ENCODE assay signal across 23 cellular contexts in genomic region chr3:39097716-39098472, GRCh38. TPM values are rescaled to one million over a fixed set of nuclear protein-coding genes. Genes with fewer than 3 reads are reported as not detected.
A peak's percentile ranks its signal among the peaks of the same experiment; 100 is the strongest.
DNase-seq lines count a peak whose midpoint lies in the region; ATAC-seq, FAIRE-seq and TF ChIP-seq lines count a peak whose summit lies in the region.
"Had no signal": no experiment of that assay in that cellular context is flagged by ENCODE, and none has a peak within 500 bp of the region (broad histone marks: within the 10 kb centered on the region; RNA-seq: fewer than 3 reads in every experiment).

No MANE protein-coding gene starts in this region.

- H3K4me1 Mint-ChIP-seq in natural killer cell, result peaks cover 0 to 19% of the 10 kb centered on the region in 2 donors

- no peaks in the 10 kb centered on the region for H3K27me3 Mint-ChIP-seq in natural killer cell (ENCODE audit: low read depth in 2 of 2)
- H3K27me3 Mint-ChIP-seq: CD4-positive, alpha-beta memory T cell; effector memory CD8-positive, alpha-beta T cell; T-cell had no signal

- no peak overlapping the region for H3K4me3 Mint-ChIP-seq in natural killer cell
- H3K4me3 Mint-ChIP-seq: activated T-helper 1 cell treated with anti-CD3 and anti-CD28 coated beads, Interleukin-12 subunit alpha, Interleukin-12 subunit beta, Interleukin-2, Interleukin-4 antibody, amounts not matched to agents 30 ng/mL and 10 ng/mL and 1 ng/mL, durations not matched to agents 14 hours and 24 hours and 36 hours; CD4-positive, alpha-beta memory T cell; effector memory CD8-positive, alpha-beta T cell; T-cell had no signal

- H3K27me3 ChIP-seq in heart left ventricle (no peaks in the 10 kb centered on the region), left ventricle myocardium inferior (ENCODE audit: low read depth) (no peaks in the 10 kb centered on the region), K562 (ENCODE audit: control insufficient read depth in 2 of 2, insufficient read depth in 2 of 2, low read length in 2 of 2) (no peaks in the 10 kb centered on the region)
- H3K27me3 ChIP-seq: adrenal gland, sigmoid colon, uterus had no signal

- TF ChIP-seq CTCF in heart left ventricle (IDR thresholded peaks at IDR 0.05), result no peak
- TF ChIP-seq CTCF in left ventricle myocardium inferior (IDR thresholded peaks at IDR 0.05; ENCODE audit: borderline replicate concordance), result no peak
- TF ChIP-seq CTCF in K562 (IDR thresholded peaks at IDR 0.05 in 2 of 3, conservative IDR thresholded peaks at IDR 0.05 in 1 of 3; ENCODE audit: insufficient read depth in 2 of 3, low read depth in 1 of 3, low read length in 3 of 3), result no peak
- no peak for TF ChIP-seq CTCF in natural killer cell (IDR thresholded peaks at IDR 0.05)

- CTCF ChIA-PET in K562 (lab: Yijun Ruan, JAX; ENCODE audit: low intra/inter-chr PET ratio), result interaction anchor here (0.7 kb wide), 1 partner anchor 9 kb away, joined by 3 read pairs; no protein-coding TSS in a partner anchor

- TF ChIP-seq RAD21 in K562 (CRISPR knock-in tag; conservative IDR thresholded peaks at IDR 0.05 in 1 of 2, IDR thresholded peaks at IDR 0.05 in 1 of 2), result no peak

- no peaks in the 10 kb centered on the region for H3K9me3 Mint-ChIP-seq in natural killer cell
- H3K9me3 Mint-ChIP-seq: activated T-helper 1 cell treated with anti-CD3 and anti-CD28 coated beads, Interleukin-12 subunit alpha, Interleukin-12 subunit beta, Interleukin-2, Interleukin-4 antibody, amounts not matched to agents 30 ng/mL and 10 ng/mL and 1 ng/mL, durations not matched to agents 14 hours and 24 hours and 36 hours; CD4-positive, alpha-beta memory T cell; effector memory CD8-positive, alpha-beta T cell; T-cell had no signal

- DNase-seq in heart left ventricle (no peak), left ventricle myocardium inferior (no peak), K562 (ENCODE audit: extremely low read depth in 1 of 4, low spot score in 3 of 4) (no peak), natural killer cell (no peak), ureter (ENCODE audit: low spot score) (peak; percentile 35), NCI-H2107 (lab: John Stamatoyannopoulos, UW) (no peak), GM12892 (ENCODE audit: insufficient read length) (no peak)
- DNase-seq: ACHN; CD4-positive, alpha-beta memory T cell; DMS79; effector memory CD8-positive, alpha-beta T cell; lower lobe of right lung; NCI-H1417; NCI-H526; sigmoid colon; stimulated activated naive CD4-positive, alpha-beta T cell treated with Interleukin-2 at 50 U/mL for 16 hours; T-cell; uterus had no signal

- intact Hi-C loops in heart left ventricle (cut with DNase I), result no loop called here
- intact Hi-C loops in left ventricle myocardium inferior (cut with micrococcal nuclease), result no loop called here
- intact Hi-C loops in K562 (cut with micrococcal nuclease), result no loop called here
- intact Hi-C loops in natural killer cell (cut with micrococcal nuclease), result no loop called here

- TF ChIP-seq POLR2A in heart left ventricle (IDR thresholded peaks at IDR 0.05), result no peak
- peak; percentile 37; the same call in 1 of the 2 replicates for TF ChIP-seq POLR2A in K562 (conservative IDR thresholded peaks at IDR 0.05)
- TF ChIP-seq POLR2A in GM12892 (IDR thresholded peaks at IDR 0.05; ENCODE audit: low read depth, low read length), result no peak

- H3K9ac ChIP-seq in K562 (ENCODE audit: insufficient read depth in 1 of 2, low read depth in 2 of 2, low read length in 2 of 2), result peak overlapping the region in 1 of 2 experiments; percentile 1; a peak in 1 of 4 replicates
- H3K9ac ChIP-seq: parathyroid adenoma had no signal

- H4K20me1 ChIP-seq in K562 (replicated peaks; ENCODE audit: control insufficient read depth, insufficient read depth, low read length), result peaks cover 14% of the 10 kb centered on the region

- H3K4me1 ChIP-seq in heart left ventricle (peaks cover 0 to 25% (median 15%) of the 10 kb centered on the region in 12 donors), left ventricle myocardium inferior (peaks cover 52% of the 10 kb centered on the region), K562 (replicated peaks in 1 of 2; ENCODE audit: control insufficient read depth in 2 of 2, insufficient read depth in 2 of 2, low read length in 2 of 2) (peaks cover 0 to 6% of the 10 kb centered on the region in 2 experiments; a peak in 1 of 5 replicates)
- H3K4me1 ChIP-seq: adrenal gland, HAP-1, parathyroid adenoma, uterus had no signal

- H3K79me2 ChIP-seq in K562 (ENCODE audit: control insufficient read depth, insufficient read depth, low read length), result peaks cover 9% of the 10 kb centered on the region; the same call in 1 of the 3 replicates
- H3K79me2 ChIP-seq: parathyroid adenoma had no signal

- no peak overlapping the region for H3K27ac Mint-ChIP-seq in natural killer cell
- H3K27ac Mint-ChIP-seq: activated T-helper 1 cell treated with anti-CD3 and anti-CD28 coated beads, Interleukin-12 subunit alpha, Interleukin-12 subunit beta, Interleukin-2, Interleukin-4 antibody, amounts not matched to agents 30 ng/mL and 10 ng/mL and 1 ng/mL, durations not matched to agents 14 hours and 24 hours and 36 hours had no signal

- H3K9me1 ChIP-seq in K562 (ENCODE audit: control insufficient read depth, insufficient read depth, low read length), result peaks cover 4% of the 10 kb centered on the region

- WGBS in heart left ventricle, 4 donors, result 71 to 84% (median 81%) methylated on average over 5 to 8 of the region's 8 CpGs
- 89% methylated on average over 8 of the region's 8 CpGs for WGBS in K562 (ENCODE audit: insufficient coverage, low coverage, missing lambda C conversion rate)

- H3K9me3 ChIP-seq in heart left ventricle (no peaks in the 10 kb centered on the region), left ventricle myocardium inferior (replicated peaks) (no peaks in the 10 kb centered on the region), K562 (replicated peaks; ENCODE audit: control insufficient read depth, insufficient read depth, low read depth, low read length) (no peaks in the 10 kb centered on the region)
- H3K9me3 ChIP-seq: adrenal gland, HAP-1, lower lobe of right lung, sigmoid colon, uterus had no signal

- POLR2A ChIA-PET in K562 (lab: Yijun Ruan, JAX), result interaction anchor here (0.7 to 1.6 kb wide), 3 partner anchors 9 to 19 kb away, joined by 3 to 5 read pairs (median 3); no protein-coding TSS in a partner anchor

- H3K36me3 ChIP-seq in heart left ventricle (peaks cover 0 to 88% (median 81%) of the 10 kb centered on the region in 9 donors), left ventricle myocardium inferior (peaks cover 82% of the 10 kb centered on the region), K562 (ENCODE audit: control insufficient read depth, insufficient read depth, low read length) (peaks cover 98% of the 10 kb centered on the region)
- H3K36me3 ChIP-seq: uterus had no signal

- no peak for TF ChIP-seq EP300 in K562 (IDR thresholded peaks at IDR 0.05; ENCODE audit: low read length)

- FAIRE-seq in K562 (lab: Jason Lieb, UNC) (no peak), GM12892 (lab: Jason Lieb, UNC) (no peak)

- H3K4me3 ChIP-seq in heart left ventricle (no peak overlapping the region), left ventricle myocardium inferior (no peak overlapping the region), K562 (no peak overlapping the region)
- H3K4me3 ChIP-seq: adrenal gland, HAP-1, lower lobe of right lung, sigmoid colon, uterus had no signal

- in situ Hi-C loops in K562 (cut with MboI), result no loop called here

- ATAC-seq in heart left ventricle (peak in 3 of 4 donors; percentile 15 to 36 (median 35)), K562 (no peak), natural killer cell (peak in 2 of 3 donors; percentile 3 to 12), HG02840 (IDR thresholded peaks at IDR 0.05; ENCODE audit: low FRiP score, unreplicated experiment) (no peak)
- ATAC-seq: effector memory CD8-positive, alpha-beta T cell; lower lobe of right lung; T-cell had no signal

- no TSS peak for BruUV-seq in K562 (replicated peaks; lab: Mats Ljungman, UMichigan)

- H2AFZ ChIP-seq in K562 (ENCODE audit: low read depth, low read length), result no peak overlapping the region
- H2AFZ ChIP-seq: parathyroid adenoma had no signal

- H3K36me3 Mint-ChIP-seq in natural killer cell, result peaks cover 16% of the 10 kb centered on the region

- H3K27ac ChIP-seq in heart left ventricle, result no peak overlapping the region
- H3K27ac ChIP-seq in left ventricle myocardium inferior (replicated peaks), result no peak overlapping the region
- no peak overlapping the region for H3K27ac ChIP-seq in K562 (ENCODE audit: extremely low read depth, low read depth, low read length)
- H3K27ac ChIP-seq: lower lobe of right lung, parathyroid adenoma had no signal

- no peak overlapping the region for H3K4me2 ChIP-seq in K562 (ENCODE audit: insufficient read depth, low read length)

RNA-seq across cellular contexts. Expression of gene GORASP1, which starts 9.5 kb away (rescaled TPM):
- total RNA-seq in heart left ventricle, result 10 to 100 TPM; 35.3 to 52.5 (median 42.3) TPM
- polyA plus RNA-seq in heart left ventricle, result 10 to 100 TPM; 19.9 to 43.3 TPM
- total RNA-seq in left ventricle myocardium inferior, result 54.0 TPM
- total RNA-seq in K562 (2011; cell fraction: chromatin; rRNA removed; ENCODE audit: low replicate concordance), result 170 and 347 TPM in 2 replicates
- 220 and 236 TPM in 2 replicates for total RNA-seq in K562 (2011; cell fraction: nucleolus; rRNA removed)
- 186 and 187 TPM in 2 replicates for total RNA-seq in K562 (2011; cell fraction: nucleoplasm; rRNA removed)
- total RNA-seq in K562 (2014; rRNA removed), result 67.6 and 83.5 TPM in 2 replicates
- 39.7 and 46.8 TPM in 2 replicates for total RNA-seq in K562 (2014; rRNA removed; fragmentation: Illumina TruSeq; extraction: Trizol)
- total RNA-seq in K562 (2015; rRNA removed; fragmentation: Illumina TruSeq; extraction: Trizol), result 65.3 and 67.6 TPM in 2 replicates
- 80.7 and 81.2 TPM in 2 replicates for total RNA-seq in K562 (2021)
- 87.9 and 116 TPM in 2 replicates for polyA plus RNA-seq in K562 (2011; rRNA removed)
- polyA plus RNA-seq in K562 (2011; cell fraction: cytosol; rRNA removed), result 88.5 and 108 TPM in 2 replicates
- 454 and 537 TPM in 2 replicates for polyA plus RNA-seq in K562 (2011; cell fraction: nucleus; rRNA removed)
- 72.8 and 104 TPM in 2 replicates for polyA plus RNA-seq in K562 (2012)
- polyA plus RNA-seq in K562 (2014; fragmentation: Illumina TruSeq; extraction: Trizol), result 71.3 and 81.3 TPM in 2 replicates
- 10 to 100 TPM in 1 of 2 experiments, 1 to 10 TPM in 1; 8.4 to 14.0 TPM for polyA plus RNA-seq in K562 (2014; fragmentation: Nextera tagmentation; extraction: Ambion mirVana)
- 75.3 and 82.3 TPM in 2 replicates for polyA plus RNA-seq in K562 (2014; rRNA removed)
- polyA minus RNA-seq in K562 (2011; rRNA and poly(A)+ RNA removed), result 48.5 and 49.2 TPM in 2 replicates
- 42.4 and 49.5 TPM in 2 replicates for polyA minus RNA-seq in K562 (2011; cell fraction: cytosol; rRNA and poly(A)+ RNA removed)
- polyA minus RNA-seq in K562 (2011; cell fraction: nucleus; rRNA and poly(A)+ RNA removed), result 120 and 149 TPM in 2 replicates
- 10 to 100 TPM; 20.2 to 21.3 (median 20.8) TPM for total RNA-seq in natural killer cell
- 92.2 TPM for total RNA-seq in ureter
- polyA plus RNA-seq in GM12892 (2012; ENCODE audit: missing spikeins), result 24.0 TPM

RNA-seq across cellular contexts. Expression of gene TTC21A, which starts 9.6 kb away (rescaled TPM):
- total RNA-seq in heart left ventricle (1 to 10 TPM in 7 of 9 donors, under 1 TPM in 2; 0.83 to 4.8 (median 2.0) TPM), left ventricle myocardium inferior (2.1 TPM), K562 (2014; rRNA removed) (0.36 and 0.37 TPM in 2 replicates), K562 (2014; rRNA removed; fragmentation: Illumina TruSeq; extraction: Trizol) (0.32 and 0.47 TPM in 2 replicates), K562 (2015; rRNA removed; fragmentation: Illumina TruSeq; extraction: Trizol) (0.83 and 1.2 TPM in 2 replicates), K562 (2021) (1.4 and 1.7 TPM in 2 replicates), natural killer cell (1 to 10 TPM; 2.1 to 3.9 (median 2.4) TPM), ureter (19.7 TPM)
- polyA plus RNA-seq in heart left ventricle (1 to 10 TPM in 1 of 2 donors, under 1 TPM in 1; 0.72 to 1.9 TPM), K562 (2011; rRNA removed) (0.84 and 1.1 TPM in 2 replicates), K562 (2014; fragmentation: Illumina TruSeq; extraction: Trizol) (0.70 and 0.94 TPM in 2 replicates), K562 (2014; fragmentation: Nextera tagmentation; extraction: Ambion mirVana) (under 1 TPM; 0.22 to 0.35 TPM), K562 (2014; rRNA removed) (0.93 and 1.4 TPM in 2 replicates)
- total RNA-seq in K562 (2011; cell fraction: chromatin; rRNA removed; ENCODE audit: low replicate concordance), result 7.6 and 12.4 TPM in 2 replicates
- 5.8 and 6.7 TPM in 2 replicates for total RNA-seq in K562 (2011; cell fraction: nucleolus; rRNA removed)
- 5.1 and 8.2 TPM in 2 replicates for total RNA-seq in K562 (2011; cell fraction: nucleoplasm; rRNA removed)
- polyA plus RNA-seq in K562 (2011; cell fraction: cytosol; rRNA removed), result 0.66 and 1.1 TPM in 2 replicates
- polyA plus RNA-seq in K562 (2011; cell fraction: nucleus; rRNA removed), result 5.1 and 6.7 TPM in 2 replicates
- polyA plus RNA-seq in K562 (2012), result 1.3 and 2.7 TPM in 2 replicates
- 1.3 and 2.1 TPM in 2 replicates for polyA minus RNA-seq in K562 (2011; rRNA and poly(A)+ RNA removed)
- 0.67 TPM in 1 of 2 replicates, not detected in the other for polyA minus RNA-seq in K562 (2011; cell fraction: cytosol; rRNA and poly(A)+ RNA removed)
- 3.5 and 4.1 TPM in 2 replicates for polyA minus RNA-seq in K562 (2011; cell fraction: nucleus; rRNA and poly(A)+ RNA removed)
- polyA plus RNA-seq in GM12892 (2012; ENCODE audit: missing spikeins), result 3.8 TPM

RNA-seq across cellular contexts. Expression of gene WDR48, which starts 46.1 kb away (rescaled TPM):
- total RNA-seq in heart left ventricle (10 to 100 TPM; 17.9 to 35.4 (median 23.6) TPM), left ventricle myocardium inferior (33.6 TPM), K562 (2014; rRNA removed) (22.1 and 26.6 TPM in 2 replicates), K562 (2014; rRNA removed; fragmentation: Illumina TruSeq; extraction: Trizol) (48.0 and 58.8 TPM in 2 replicates), K562 (2015; rRNA removed; fragmentation: Illumina TruSeq; extraction: Trizol) (34.4 and 38.1 TPM in 2 replicates), K562 (2021) (45.7 and 48.5 TPM in 2 replicates), natural killer cell (100 to 1,000 TPM in 1 of 3 donors, 10 to 100 TPM in 2; 89.1 to 101 (median 91.5) TPM), ureter (58.4 TPM)
- polyA plus RNA-seq in heart left ventricle (10 to 100 TPM in 1 of 2 donors, 1 to 10 TPM in 1; 8.0 to 13.6 TPM), K562 (2011; rRNA removed) (51.8 and 70.6 TPM in 2 replicates), K562 (2014; fragmentation: Illumina TruSeq; extraction: Trizol) (44.1 and 49.9 TPM in 2 replicates), K562 (2014; fragmentation: Nextera tagmentation; extraction: Ambion mirVana) (10 to 100 TPM; 27.0 to 49.2 TPM), K562 (2014; rRNA removed) (31.1 and 31.2 TPM in 2 replicates)
- 31.6 and 76.0 TPM in 2 replicates for total RNA-seq in K562 (2011; cell fraction: chromatin; rRNA removed; ENCODE audit: low replicate concordance)
- 13.0 and 16.8 TPM in 2 replicates for total RNA-seq in K562 (2011; cell fraction: nucleolus; rRNA removed)
- total RNA-seq in K562 (2011; cell fraction: nucleoplasm; rRNA removed), result 28.7 and 37.4 TPM in 2 replicates
- 14.0 and 23.7 TPM in 2 replicates for polyA plus RNA-seq in K562 (2011; cell fraction: cytosol; rRNA removed)
- polyA plus RNA-seq in K562 (2011; cell fraction: nucleus; rRNA removed), result 35.7 and 44.4 TPM in 2 replicates
- 34.3 and 41.0 TPM in 2 replicates for polyA plus RNA-seq in K562 (2012)
- 113 and 118 TPM in 2 replicates for polyA minus RNA-seq in K562 (2011; rRNA and poly(A)+ RNA removed)
- polyA minus RNA-seq in K562 (2011; cell fraction: cytosol; rRNA and poly(A)+ RNA removed), result 20.6 and 39.8 TPM in 2 replicates
- polyA minus RNA-seq in K562 (2011; cell fraction: nucleus; rRNA and poly(A)+ RNA removed), result 30.3 and 38.9 TPM in 2 replicates
- 19.4 TPM for polyA plus RNA-seq in GM12892 (2012; ENCODE audit: missing spikeins)

RNA-seq across cellular contexts. Expression of gene SCN11A, which starts 46.1 kb away (rescaled TPM):
- total RNA-seq in heart left ventricle (under 1 TPM in 6 of 9 donors, not detected in 3; 0.05 to 0.13 (median 0.09) TPM), left ventricle myocardium inferior (0.05 TPM), K562 (2014; rRNA removed) (0.05 TPM in 1 of 2 replicates, not detected in the other), K562 (2014; rRNA removed; fragmentation: Illumina TruSeq; extraction: Trizol) (0.03 TPM in 1 of 2 replicates, not detected in the other), K562 (2015; rRNA removed; fragmentation: Illumina TruSeq; extraction: Trizol) (0.04 TPM in 2 replicates), K562 (2021) (not detected in 2 replicates), natural killer cell (under 1 TPM in 2 of 3 donors, not detected in 1; 0.07 to 0.08 TPM), ureter (34.5 TPM)
- polyA plus RNA-seq in heart left ventricle (under 1 TPM in 1 of 2 donors, not detected in 1; 0.03 TPM), K562 (2011; rRNA removed) (0.01 TPM in 1 of 2 replicates, not detected in the other), K562 (2014; fragmentation: Illumina TruSeq; extraction: Trizol) (not detected in 2 replicates), K562 (2014; fragmentation: Nextera tagmentation; extraction: Ambion mirVana) (not detected), K562 (2014; rRNA removed) (not detected in 2 replicates)
- total RNA-seq in K562 (2011; cell fraction: chromatin; rRNA removed; ENCODE audit: low replicate concordance), result 0.07 TPM in 1 of 2 replicates, not detected in the other
- not detected in 2 replicates for total RNA-seq in K562 (2011; cell fraction: nucleolus; rRNA removed)
- total RNA-seq in K562 (2011; cell fraction: nucleoplasm; rRNA removed), result not detected in 2 replicates
- 0.01 TPM in 2 replicates for polyA plus RNA-seq in K562 (2011; cell fraction: cytosol; rRNA removed)
- 0.03 and 0.06 TPM in 2 replicates for polyA plus RNA-seq in K562 (2011; cell fraction: nucleus; rRNA removed)
- polyA plus RNA-seq in K562 (2012), result 0.01 and 0.04 TPM in 2 replicates
- polyA minus RNA-seq in K562 (2011; rRNA and poly(A)+ RNA removed), result not detected in 2 replicates
- polyA minus RNA-seq in K562 (2011; cell fraction: cytosol; rRNA and poly(A)+ RNA removed), result not detected in 2 replicates
- polyA minus RNA-seq in K562 (2011; cell fraction: nucleus; rRNA and poly(A)+ RNA removed), result not detected in 2 replicates
- polyA plus RNA-seq in GM12892 (2012; ENCODE audit: missing spikeins), result 0.13 TPM
- polyA plus RNA-seq: CD4-positive, alpha-beta memory T cell had no signal

RNA-seq across cellular contexts. Expression of gene CSRNP1, which starts 55.5 kb away (rescaled TPM):
- total RNA-seq in heart left ventricle (10 to 100 TPM in 7 of 9 donors, 1 to 10 TPM in 2; 5.3 to 27.3 (median 17.2) TPM), left ventricle myocardium inferior (12.1 TPM), K562 (2014; rRNA removed) (16.8 and 23.2 TPM in 2 replicates), K562 (2014; rRNA removed; fragmentation: Illumina TruSeq; extraction: Trizol) (5.6 and 7.9 TPM in 2 replicates), K562 (2015; rRNA removed; fragmentation: Illumina TruSeq; extraction: Trizol) (9.2 and 9.8 TPM in 2 replicates), K562 (2021) (18.1 and 18.9 TPM in 2 replicates), natural killer cell (100 to 1,000 TPM; 208 to 300 (median 253) TPM), ureter (32.1 TPM)
- polyA plus RNA-seq in heart left ventricle (10 to 100 TPM in 1 of 2 donors, 1 to 10 TPM in 1; 9.3 to 40.3 TPM), K562 (2011; rRNA removed) (14.2 and 14.5 TPM in 2 replicates), K562 (2014; fragmentation: Illumina TruSeq; extraction: Trizol) (12.7 and 13.3 TPM in 2 replicates), K562 (2014; fragmentation: Nextera tagmentation; extraction: Ambion mirVana) (under 1 TPM; 0.72 to 0.89 TPM), K562 (2014; rRNA removed) (10.9 and 11.4 TPM in 2 replicates)
- total RNA-seq in K562 (2011; cell fraction: chromatin; rRNA removed; ENCODE audit: low replicate concordance), result 18.4 and 48.8 TPM in 2 replicates
- 34.9 and 41.4 TPM in 2 replicates for total RNA-seq in K562 (2011; cell fraction: nucleolus; rRNA removed)
- total RNA-seq in K562 (2011; cell fraction: nucleoplasm; rRNA removed), result 17.7 and 23.9 TPM in 2 replicates
- 16.4 and 30.7 TPM in 2 replicates for polyA plus RNA-seq in K562 (2011; cell fraction: cytosol; rRNA removed)
- 25.6 and 46.6 TPM in 2 replicates for polyA plus RNA-seq in K562 (2011; cell fraction: nucleus; rRNA removed)
- polyA plus RNA-seq in K562 (2012), result 16.6 and 24.6 TPM in 2 replicates
- polyA minus RNA-seq in K562 (2011; rRNA and poly(A)+ RNA removed), result 14.7 and 23.4 TPM in 2 replicates
- polyA minus RNA-seq in K562 (2011; cell fraction: cytosol; rRNA and poly(A)+ RNA removed), result 13.8 and 19.9 TPM in 2 replicates
- 21.9 and 22.3 TPM in 2 replicates for polyA minus RNA-seq in K562 (2011; cell fraction: nucleus; rRNA and poly(A)+ RNA removed)
- 14.0 TPM for polyA plus RNA-seq in GM12892 (2012; ENCODE audit: missing spikeins)

Comparison
In these comparisons a context has a peak if more than half of its experiments do, and no peak if none do; other contexts are left out.
1. ATAC-seq: peak in heart left ventricle (3 of 4) and natural killer cell (2 of 3); none in K562 (single experiment) and HG02840 (single experiment).